ENCODE assay signal across 21 cellular contexts in the genomic region with DNA sequence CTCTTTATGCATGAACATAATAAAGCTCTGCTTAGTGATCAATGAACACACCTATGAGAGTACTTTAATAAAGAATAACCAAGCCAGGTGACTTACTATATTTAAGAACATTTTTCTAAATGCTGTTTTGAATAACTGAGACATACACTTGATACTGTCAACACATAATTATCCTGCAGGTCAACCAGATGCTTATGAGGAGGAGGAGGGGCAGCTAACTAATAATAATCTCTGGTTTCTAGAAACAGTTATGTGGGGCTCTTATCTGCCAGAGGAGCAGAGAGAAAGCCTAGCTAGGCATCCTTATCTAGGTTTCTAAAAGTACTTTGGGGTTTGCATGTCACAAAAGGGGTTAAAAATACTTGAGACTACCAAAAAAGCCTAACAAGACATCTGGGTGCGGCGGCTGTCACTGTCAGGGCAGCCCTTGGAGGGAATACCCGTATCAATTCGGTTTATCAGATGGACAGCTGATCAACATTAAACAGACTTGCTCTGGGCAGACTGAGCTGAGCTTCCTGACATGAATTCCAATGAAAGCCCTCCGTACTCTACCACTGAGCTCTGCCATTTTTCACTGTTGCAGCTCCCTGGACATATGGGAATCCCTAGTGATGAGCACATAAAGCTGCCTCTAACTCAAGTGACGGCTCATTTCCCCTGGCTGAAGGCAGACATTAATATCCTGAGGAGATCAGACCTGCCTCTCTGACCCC.
DNase-seq lines count a peak whose midpoint lies in the region; ATAC-seq, FAIRE-seq and TF ChIP-seq lines count a peak whose summit lies in the region.
"Had no signal": no experiment of that assay in that cellular context is flagged by ENCODE, and none has a peak within 500 bp of the region (broad histone marks: within the 10 kb centered on the region; RNA-seq: fewer than 3 reads in every experiment).

No MANE protein-coding gene starts in this region.

- H3K4me1 ChIP-seq in K562 (replicated peaks in 1 of 2; ENCODE audit: control insufficient read depth in 2 of 2, insufficient read depth in 2 of 2, low read length in 2 of 2) (peaks cover 8 to 17% of the 10 kb centered on the region in 2 experiments), mesodermal cell (ENCODE audit: control insufficient read depth, insufficient read depth, low read length, poor library complexity, severe bottlenecking) (peaks cover 9% of the 10 kb centered on the region), smooth muscle cell (ENCODE audit: low read depth) (peaks cover 17% of the 10 kb centered on the region)
- H3K4me1 ChIP-seq: A549, BLaER1, colonic mucosa had no signal

- POLR2A ChIA-PET in K562 (lab: Yijun Ruan, JAX), result interaction anchor here (0.6 to 1.7 kb wide), 6 partner anchors 8 to 79 kb away, joined by 3 to 7 read pairs (median 3); no protein-coding TSS in a partner anchor

- no peaks in the 10 kb centered on the region for H3K9me1 ChIP-seq in K562 (ENCODE audit: control insufficient read depth, insufficient read depth, low read length)

- H3K9me3 ChIP-seq in K562 (replicated peaks; ENCODE audit: control insufficient read depth, insufficient read depth, low read depth, low read length), result no peaks in the 10 kb centered on the region
- H3K9me3 ChIP-seq in mesodermal cell (ENCODE audit: control insufficient read depth, low read length), result no peaks in the 10 kb centered on the region
- H3K9me3 ChIP-seq in smooth muscle cell (replicated peaks; ENCODE audit: low read depth), result no peaks in the 10 kb centered on the region
- H3K9me3 ChIP-seq: A549, BLaER1, colonic mucosa, heart right ventricle had no signal

- CTCF ChIA-PET in K562 (lab: Yijun Ruan, JAX; ENCODE audit: low intra/inter-chr PET ratio), result no interaction called here

- ATAC-seq in Right ventricle myocardium superior (ENCODE audit: poor library complexity), result peak; percentile 52
- ATAC-seq in K562, result peak; percentile 57
- no peak for ATAC-seq in GM21717 (IDR thresholded peaks at IDR 0.05; ENCODE audit: unreplicated experiment)
- ATAC-seq: A549; activated T-helper 17 cell treated with anti-CD3 and anti-CD28 coated beads, Interleukin-2, amount 50 U/mL, for 72 hours; HepG2; T-cell had no signal

- TF ChIP-seq POLR2A in K562 (conservative IDR thresholded peaks at IDR 0.05), result no peak

- H3K4me3 ChIP-seq in K562 (no peak overlapping the region), mesodermal cell (ENCODE audit: extremely low read depth, insufficient read depth, low read length, poor library complexity, severe bottlenecking) (no peak overlapping the region), smooth muscle cell (no peak overlapping the region)
- H3K4me3 ChIP-seq: A549, BLaER1, colonic mucosa had no signal

- H3K4me2 ChIP-seq in K562 (ENCODE audit: insufficient read depth, low read length) (peak overlapping the region; percentile 59), smooth muscle cell (peak overlapping the region; percentile 20)
- H3K4me2 ChIP-seq: A549, BLaER1 had no signal

- BruUV-seq in K562 (replicated peaks; lab: Mats Ljungman, UMichigan), result no TSS peak

- in situ Hi-C loops in K562 (cut with MboI), result no loop called here

- H3K27me3 ChIP-seq in K562 (ENCODE audit: control insufficient read depth in 2 of 2, insufficient read depth in 2 of 2, low read length in 2 of 2) (no peaks in the 10 kb centered on the region), smooth muscle cell (ENCODE audit: low read depth) (no peaks in the 10 kb centered on the region)
- H3K27me3 ChIP-seq: BLaER1, colonic mucosa, heart right ventricle had no signal

- intact Hi-C loops in Right ventricle myocardium superior (cut with DNase I) (no loop called here), cardiac septum (cut with DNase I) (no loop called here), K562 (cut with micrococcal nuclease) (no loop called here)

- no peak for TF ChIP-seq RAD21 in K562 (CRISPR knock-in tag; conservative IDR thresholded peaks at IDR 0.05 in 1 of 2, IDR thresholded peaks at IDR 0.05 in 1 of 2)

- peak overlapping the region in 1 of 2 experiments; percentile 1; a peak in 1 of 4 replicates for H3K9ac ChIP-seq in K562 (ENCODE audit: insufficient read depth in 1 of 2, low read depth in 2 of 2, low read length in 2 of 2)
- H3K9ac ChIP-seq in smooth muscle cell (ENCODE audit: low read depth), result no peak overlapping the region
- H3K9ac ChIP-seq: BLaER1 had no signal

- H3F3A ChIP-seq in smooth muscle cell (ENCODE audit: low read depth), result peaks cover 5% of the 10 kb centered on the region

- peak; percentile 18; the same call in 1 of the 2 replicates for TF ChIP-seq EP300 in K562 (IDR thresholded peaks at IDR 0.05; ENCODE audit: low read length)

- H3K36me3 ChIP-seq in K562 (ENCODE audit: control insufficient read depth, insufficient read depth, low read length) (no peaks in the 10 kb centered on the region), mesodermal cell (ENCODE audit: control insufficient read depth, insufficient read depth, low read length) (no peaks in the 10 kb centered on the region), smooth muscle cell (ENCODE audit: low read depth) (no peaks in the 10 kb centered on the region)
- H3K36me3 ChIP-seq: BLaER1, colonic mucosa, heart right ventricle had no signal

- H2AFZ ChIP-seq in K562 (ENCODE audit: low read depth, low read length) (no peak overlapping the region; the same call in 1 of the 2 replicates), smooth muscle cell (ENCODE audit: low read depth) (no peak overlapping the region)

- no peaks in the 10 kb centered on the region for H4K20me1 ChIP-seq in K562 (replicated peaks; ENCODE audit: control insufficient read depth, insufficient read depth, low read length)
- peaks cover 16% of the 10 kb centered on the region for H4K20me1 ChIP-seq in smooth muscle cell (ENCODE audit: low read depth)
- H4K20me1 ChIP-seq: BLaER1 had no signal

- DNase-seq in Right ventricle myocardium superior (no peak), cardiac septum (ENCODE audit: low spot score) (no peak), K562 (ENCODE audit: extremely low read depth in 1 of 4, low spot score in 3 of 4) (peak; percentile 8 to 37 (median 18)), smooth muscle cell (lab: John Stamatoyannopoulos, UW; ENCODE audit: unreplicated experiment) (no peak), H4 (ENCODE audit: low spot score) (no peak)
- DNase-seq in stimulated activated naive CD4-positive, alpha-beta T cell treated with Interleukin-2 at 50 U/mL for 16 hours (lab: John Stamatoyannopoulos, UW), result no peak
- DNase-seq: activated CD4-positive, alpha-beta T cell treated with anti-CD3 and anti-CD28 coated beads, Interleukin-2, amount 10 ng/mL, durations not matched to agents 7 days and 5 days; activated naive CD8-positive, alpha-beta T cell treated with anti-CD3 and anti-CD28 coated beads for 36 hours; Calu3; colonic mucosa; heart right ventricle; immature natural killer cell; naive B cell; NCI-H524 treated with DMSO at 0.1 percent for 48 hours; T-cell had no signal

- no peak overlapping the region for H3K27ac ChIP-seq in K562 (ENCODE audit: extremely low read depth, low read depth, low read length)
- H3K27ac ChIP-seq in mesodermal cell (ENCODE audit: low read depth, low read length, severe bottlenecking), result peak overlapping the region; percentile 39
- H3K27ac ChIP-seq in smooth muscle cell (ENCODE audit: low read depth), result no peak overlapping the region
- H3K27ac ChIP-seq: A549, BLaER1, colonic mucosa, heart right ventricle had no signal

- WGBS in K562 (ENCODE audit: insufficient coverage, low coverage, missing lambda C conversion rate), result 8% methylated on average over 6 of the region's 6 CpGs
- WGBS in mesodermal cell (ENCODE audit: insufficient coverage in 2 of 2), 2 experiments, result 65 to 75% methylated on average over 3 to 6 of the region's 6 CpGs
- 12% methylated on average over 6 of the region's 6 CpGs for WGBS in smooth muscle cell (ENCODE audit: low lambda C conversion rate)

- TF ChIP-seq CTCF in K562 (IDR thresholded peaks at IDR 0.05 in 2 of 3, conservative IDR thresholded peaks at IDR 0.05 in 1 of 3; ENCODE audit: insufficient read depth in 2 of 3, low read depth in 1 of 3, low read length in 3 of 3), result no peak
- no peak for TF ChIP-seq CTCF in smooth muscle cell (IDR thresholded peaks at IDR 0.05; ENCODE audit: borderline replicate concordance, insufficient read depth, poor library complexity, severe bottlenecking)

- H3K79me2 ChIP-seq in K562 (ENCODE audit: control insufficient read depth, insufficient read depth, low read length), result no peaks in the 10 kb centered on the region; the same call in 2 of the 3 replicates
- H3K79me2 ChIP-seq in smooth muscle cell (ENCODE audit: low read depth), result no peaks in the 10 kb centered on the region

- FAIRE-seq in K562 (lab: Jason Lieb, UNC), result peak; percentile 58
- FAIRE-seq: A549, HepG2 had no signal

TF ChIP-seq in K562, 482 proteins besides CTCF, POLR2A, EP300 and RAD21 (continues in another document):
- TF ChIP-seq RBM25 (IDR thresholded peaks at IDR 0.05; ENCODE audit: low read depth, low read length, severe bottlenecking) (no peak), ZNF232 (CRISPR knock-in tag; IDR thresholded peaks at IDR 0.05) (no peak), KLF1 (tag; IDR thresholded peaks at IDR 0.05) (no peak)
- TF ChIP-seq, protein P1, sequence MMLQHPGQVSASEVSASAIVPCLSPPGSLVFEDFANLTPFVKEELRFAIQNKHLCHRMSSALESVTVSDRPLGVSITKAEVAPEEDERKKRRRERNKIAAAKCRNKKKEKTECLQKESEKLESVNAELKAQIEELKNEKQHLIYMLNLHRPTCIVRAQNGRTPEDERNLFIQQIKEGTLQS (IDR thresholded peaks at IDR 0.05), result no peak
- TF ChIP-seq, protein P1 (CRISPR knock-in tag; conservative IDR thresholded peaks at IDR 0.05), result no peak

Comparison
In these comparisons a context has a peak if more than half of its experiments do, and no peak if none do; other contexts are left out.
1. DNase-seq: peak in K562 (4 of 4); none in Right ventricle myocardium superior (single experiment), cardiac septum (single experiment), smooth muscle cell (single experiment), stimulated activated naive CD4-positive, alpha-beta T cell treated with Interleukin-2 at 50 U/mL for 16 hours (single experiment) and H4 (single experiment).